Comparison of ENCODE assay signal across 1 cellular context in genomic region chr21:39559511-39559910, GRCh38.
TF ChIP-seq lines count a peak whose summit lies in the region.

No MANE protein-coding gene starts in this region.

TF ChIP-seq in H1, 55 proteins besides CTCF, POLR2A, EP300 and RAD21:
- TF ChIP-seq SP1 (IDR thresholded peaks at IDR 0.05; ENCODE audit: low read depth, low read length): no peak
- no peak for TF ChIP-seq TAF1 (IDR thresholded peaks at IDR 0.05; ENCODE audit: low read depth, low read length)
- TF ChIP-seq TBP (IDR thresholded peaks at IDR 0.05; ENCODE audit: low read depth, low read length): no peak
- no peak for TF ChIP-seq CHD1 (IDR thresholded peaks at IDR 0.05; ENCODE audit: low read depth, low read length)
- TF ChIP-seq E2F6 (IDR thresholded peaks at IDR 0.05): no peak
- TF ChIP-seq SAP30 (IDR thresholded peaks at IDR 0.05; ENCODE audit: insufficient read depth, insufficient replicate concordance, low read length): no peak
- no peak for TF ChIP-seq CEBPB (IDR thresholded peaks at IDR 0.05; ENCODE audit: low read depth, low read length)
- no peak for TF ChIP-seq TEAD4 (IDR thresholded peaks at IDR 0.05; ENCODE audit: low read depth, low read length)
- no peak for TF ChIP-seq POU5F1 (IDR thresholded peaks at IDR 0.05; ENCODE audit: low read depth, low read length)
- TF ChIP-seq KDM1A (IDR thresholded peaks at IDR 0.05; ENCODE audit: borderline replicate concordance, low read length): no peak
- no peak for TF ChIP-seq ATF2 (IDR thresholded peaks at IDR 0.05; ENCODE audit: low read length)
- no peak for TF ChIP-seq GABPA (IDR thresholded peaks at IDR 0.05; ENCODE audit: borderline replicate concordance, insufficient read depth, low read length)
- no peak for TF ChIP-seq RXRA (IDR thresholded peaks at IDR 0.05; ENCODE audit: insufficient read depth, low read depth, low read length)
- no peak for TF ChIP-seq TCF12 (IDR thresholded peaks at IDR 0.05; ENCODE audit: low read depth, low read length)
- no peak for TF ChIP-seq BACH1 (IDR thresholded peaks at IDR 0.05; ENCODE audit: low read length)
- no peak for TF ChIP-seq MAX (IDR thresholded peaks at IDR 0.05)
- TF ChIP-seq MAFK (IDR thresholded peaks at IDR 0.05; ENCODE audit: low read depth, low read length): no peak
- TF ChIP-seq ZNF274 (IDR thresholded peaks at IDR 0.05; ENCODE audit: borderline replicate concordance, extremely low read depth, low read length): no peak
- no peak for TF ChIP-seq BCL11A (IDR thresholded peaks at IDR 0.05; ENCODE audit: low read depth in 2 of 2, low read length in 2 of 2)
